In genomic region chr4:151744614-151745013, GRCh38 we compare ENCODE assay signal across 10 cellular contexts. TPM values are rescaled to one million over a fixed set of nuclear protein-coding genes. Genes with fewer than 3 reads are reported as not detected.
DNase-seq lines count a peak whose midpoint lies in the region; TF ChIP-seq lines count a peak whose summit lies in the region.
"Had no signal": no experiment of that assay in that cellular context is flagged by ENCODE, and none has a peak within 500 bp of the region (broad histone marks: within the 10 kb centered on the region; RNA-seq: fewer than 3 reads in every experiment).

No MANE protein-coding gene starts in this region.

- no peaks in the 10 kb centered on the region for H3K36me3 ChIP-seq in adipocyte (ENCODE audit: control insufficient read depth, insufficient read depth, low read length, severe bottlenecking)
- H3K36me3 ChIP-seq in kidney epithelial cell (ENCODE audit: control insufficient read depth, insufficient read depth, low read length) = no peaks in the 10 kb centered on the region
- no peaks in the 10 kb centered on the region for H3K36me3 ChIP-seq in Caco-2 (ENCODE audit: control insufficient read depth, insufficient read depth, low read length)

- H3K4me3 Mint-ChIP-seq in HFFc6 = peak overlapping the region; percentile 41
- H3K4me3 Mint-ChIP-seq in Caco-2 (ENCODE audit: unreplicated experiment) = no peak overlapping the region
- H3K4me3 Mint-ChIP-seq: activated T-helper 1 cell treated with anti-CD3 and anti-CD28 coated beads, Interleukin-12 subunit alpha, Interleukin-12 subunit beta, Interleukin-2, Interleukin-4 antibody, amounts not matched to agents 30 ng/mL and 10 ng/mL and 1 ng/mL, durations not matched to agents 14 hours and 24 hours and 36 hours had no signal

- DNase-seq in COLO829 (ENCODE audit: low spot score) (peak; percentile 76), HFFc6 (peak; percentile 89), adipocyte (ENCODE audit: low read depth) (peak; percentile 62), kidney epithelial cell (ENCODE audit: low read depth) (peak; percentile 98), GM10266 (ENCODE audit: extremely low spot score) (no peak), NCI-H1694 treated with DMSO at 0.1 percent for 48 hours (lab: John Stamatoyannopoulos, UW) (no peak), Caco-2 (no peak)
- DNase-seq in effector CD8-positive, alpha-beta T cell (lab: John Stamatoyannopoulos, UW) = no peak
- DNase-seq: stimulated activated CD4-positive, alpha-beta T cell treated with anti-CD3 and anti-CD28 coated beads, Interleukin-4, amount 100 ng/mL, for 24 hours had no signal

- peaks cover 10% of the 10 kb centered on the region for H3K36me3 Mint-ChIP-seq in HFFc6 (ENCODE audit: low read depth)
- H3K36me3 Mint-ChIP-seq in Caco-2 (ENCODE audit: insufficient read depth, unreplicated experiment) = no peaks in the 10 kb centered on the region

- CTCF ChIA-PET in Caco-2 (lab: Charles Lee) = no interaction called here

- H3K4me3 ChIP-seq in adipocyte (ENCODE audit: low read length) (no peak overlapping the region), kidney epithelial cell (ENCODE audit: low read depth, low read length) (no peak overlapping the region), Caco-2 (ENCODE audit: low read depth, low read length) (no peak overlapping the region)

- TF ChIP-seq CTCF in HFFc6 (IDR thresholded peaks at IDR 0.05) (no peak), kidney epithelial cell (IDR thresholded peaks at IDR 0.05; ENCODE audit: insufficient read depth, low read length, poor library complexity, severe bottlenecking) (no peak), GM10266 (IDR thresholded peaks at IDR 0.05; ENCODE audit: control insufficient read depth, insufficient read depth, low read depth, missing control alignments) (no peak), Caco-2 (IDR thresholded peaks at IDR 0.05; ENCODE audit: insufficient read depth in 1 of 2, low read depth in 1 of 2, low read length in 1 of 2, severe bottlenecking in 1 of 2, unreplicated experiment in 1 of 2) (no peak)

- peaks cover 36% of the 10 kb centered on the region for H3K4me1 ChIP-seq in adipocyte (ENCODE audit: control insufficient read depth, insufficient read depth, low read length)
- H3K4me1 ChIP-seq in Caco-2 = no peaks in the 10 kb centered on the region

- peak overlapping the region; percentile 97 for H3K27ac Mint-ChIP-seq in HFFc6
- H3K27ac Mint-ChIP-seq in Caco-2 (ENCODE audit: unreplicated experiment) = no peak overlapping the region
- H3K27ac Mint-ChIP-seq: activated T-helper 1 cell treated with anti-CD3 and anti-CD28 coated beads, Interleukin-12 subunit alpha, Interleukin-12 subunit beta, Interleukin-2, Interleukin-4 antibody, amounts not matched to agents 30 ng/mL and 10 ng/mL and 1 ng/mL, durations not matched to agents 14 hours and 24 hours and 36 hours had no signal

- no peaks in the 10 kb centered on the region for H3K27me3 Mint-ChIP-seq in HFFc6 (ENCODE audit: insufficient read depth)
- H3K27me3 Mint-ChIP-seq in Caco-2 (ENCODE audit: insufficient read depth, unreplicated experiment) = no peaks in the 10 kb centered on the region

- H3K9me3 ChIP-seq in adipocyte (ENCODE audit: control insufficient read depth, low read length) = no peaks in the 10 kb centered on the region
- H3K9me3 ChIP-seq in Caco-2 = no peaks in the 10 kb centered on the region

- no peaks in the 10 kb centered on the region for H3K27me3 ChIP-seq in adipocyte (replicated peaks; ENCODE audit: control insufficient read depth, insufficient read depth, low read length)
- H3K27me3 ChIP-seq in kidney epithelial cell (ENCODE audit: control insufficient read depth, insufficient read depth, low read length) = no peaks in the 10 kb centered on the region
- H3K27me3 ChIP-seq in Caco-2 (replicated peaks; ENCODE audit: control insufficient read depth, insufficient read depth, low read length) = no peaks in the 10 kb centered on the region

- peaks cover 60% of the 10 kb centered on the region for H3K4me1 Mint-ChIP-seq in HFFc6 (ENCODE audit: low read depth)
- no peaks in the 10 kb centered on the region for H3K4me1 Mint-ChIP-seq in Caco-2 (ENCODE audit: low read depth, unreplicated experiment)

- no peaks in the 10 kb centered on the region for H3K9me3 Mint-ChIP-seq in HFFc6
- no peaks in the 10 kb centered on the region for H3K9me3 Mint-ChIP-seq in Caco-2 (ENCODE audit: unreplicated experiment)
- H3K9me3 Mint-ChIP-seq: activated T-helper 1 cell treated with anti-CD3 and anti-CD28 coated beads, Interleukin-12 subunit alpha, Interleukin-12 subunit beta, Interleukin-2, Interleukin-4 antibody, amounts not matched to agents 30 ng/mL and 10 ng/mL and 1 ng/mL, durations not matched to agents 14 hours and 24 hours and 36 hours had no signal

- H3K9ac ChIP-seq in adipocyte (ENCODE audit: low read length) = peak overlapping the region; percentile 53

- BruUV-seq in Caco-2 (replicated peaks; lab: Mats Ljungman, UMichigan) = no TSS peak

- intact Hi-C loops in Caco-2 (cut with micrococcal nuclease; ENCODE audit: unreplicated experiment) = no loop called here

- POLR2A ChIA-PET in Caco-2 (lab: Charles Lee) = no interaction called here

RNA-seq across cellular contexts. Expression of gene GATB, which starts 16.2 kb away (rescaled TPM):
- total RNA-seq in HFFc6 (2021; fragmentation: NEBNext Ultra II Directional; extraction: Animal tissue kit (Norgen Biotek cat#: 25700)) = 10 to 100 TPM; 23.1 to 28.2 (median 24.4) TPM
- total RNA-seq in kidney epithelial cell (37.9 and 39.4 TPM in 2 replicates), Caco-2 (2022) (20.6 and 29.6 TPM in 2 replicates)

Comparison
In these comparisons a context has a peak if more than half of its experiments do, and no peak if none do; other contexts are left out.
1. DNase-seq: peak in COLO829 (single experiment), HFFc6 (single experiment), adipocyte (single experiment) and kidney epithelial cell (single experiment); none in GM10266 (single experiment), NCI-H1694 treated with DMSO at 0.1 percent for 48 hours (single experiment), Caco-2 (0 of 2) and effector CD8-positive, alpha-beta T cell (single experiment).